ENCODE assay signal across 20 cellular contexts in genomic region chr1:10085076-10085475, GRCh38. TPM values are rescaled to one million over a fixed set of nuclear protein-coding genes. Genes with fewer than 3 reads are reported as not detected.
DNase-seq lines count a peak whose midpoint lies in the region; ATAC-seq and TF ChIP-seq lines count a peak whose summit lies in the region.
"Had no signal": no experiment of that assay in that cellular context is flagged by ENCODE, and none has a peak within 500 bp of the region (broad histone marks: within the 10 kb centered on the region; RNA-seq: fewer than 3 reads in every experiment).

No MANE protein-coding gene starts in this region.

- H3K4me1 Mint-ChIP-seq in WTC11, result peaks cover under 1% of the 10 kb centered on the region; the same call in 1 of the 2 replicates
- peaks cover 8% of the 10 kb centered on the region for H3K4me1 Mint-ChIP-seq in progenitor cell of endocrine pancreas (ENCODE audit: low read depth)
- H3K4me1 Mint-ChIP-seq in naive thymus-derived CD4-positive, alpha-beta T cell, result peaks cover 6 to 19% (median 14%) of the 10 kb centered on the region in 7 donors

- no peak overlapping the region for H3K27ac ChIP-seq in naive thymus-derived CD4-positive, alpha-beta T cell (ENCODE audit: low read depth, low read length)

- peak overlapping the region; percentile 26 for H3K27ac Mint-ChIP-seq in WTC11
- H3K27ac Mint-ChIP-seq in progenitor cell of endocrine pancreas, result peak overlapping the region; percentile 80
- peak overlapping the region in 1 of 9 donors; percentile 14 for H3K27ac Mint-ChIP-seq in naive thymus-derived CD4-positive, alpha-beta T cell
- H3K27ac Mint-ChIP-seq: CD4-positive, alpha-beta T cell; GM23338 had no signal

- no peaks in the 10 kb centered on the region for H3K4me1 ChIP-seq in naive thymus-derived CD4-positive, alpha-beta T cell (ENCODE audit: control insufficient read depth in 2 of 2, insufficient read depth in 2 of 2, low read length in 2 of 2)
- H3K4me1 ChIP-seq: BE2C had no signal

- ATAC-seq in WTC11, result no peak
- ATAC-seq in left ventricle myocardium superior, result peak; percentile 18
- no peak for ATAC-seq in naive thymus-derived CD4-positive, alpha-beta T cell
- ATAC-seq in HG02870 (IDR thresholded peaks at IDR 0.05; ENCODE audit: unreplicated experiment), result no peak
- no peak for ATAC-seq in stimulated activated naive CD8-positive, alpha-beta T cell treated with anti-CD3 and anti-CD28 coated beads, Interleukin-15, Interleukin-2, amounts not matched to agents 100 U/mL and 50 U/mL, for 24 hours
- ATAC-seq: GM12878, GM23338 had no signal

- no peaks in the 10 kb centered on the region for H3K27me3 Mint-ChIP-seq in WTC11 (ENCODE audit: low read depth)
- H3K27me3 Mint-ChIP-seq in progenitor cell of endocrine pancreas, result no peaks in the 10 kb centered on the region
- no peaks in the 10 kb centered on the region for H3K27me3 Mint-ChIP-seq in naive thymus-derived CD4-positive, alpha-beta T cell
- H3K27me3 Mint-ChIP-seq: CD4-positive, alpha-beta T cell had no signal

- CTCF ChIA-PET in WTC11 (lab: Charles Lee), result no interaction called here
- CTCF ChIA-PET in naive thymus-derived CD4-positive, alpha-beta T cell (lab: Charles Lee), result no interaction called here

- no peak overlapping the region for H3K4me3 ChIP-seq in naive thymus-derived CD4-positive, alpha-beta T cell (ENCODE audit: low read length)
- H3K4me3 ChIP-seq: GM12878, GM23338 had no signal

- peaks cover 10% of the 10 kb centered on the region for H3K36me3 Mint-ChIP-seq in WTC11
- peaks cover 15% of the 10 kb centered on the region for H3K36me3 Mint-ChIP-seq in progenitor cell of endocrine pancreas (ENCODE audit: insufficient read depth)
- peaks cover 8 to 37% (median 13%) of the 10 kb centered on the region in 5 donors for H3K36me3 Mint-ChIP-seq in naive thymus-derived CD4-positive, alpha-beta T cell

- H3K4me3 Mint-ChIP-seq in WTC11 (no peak overlapping the region), progenitor cell of endocrine pancreas (ENCODE audit: low read depth) (no peak overlapping the region)
- no peak overlapping the region for H3K4me3 Mint-ChIP-seq in naive thymus-derived CD4-positive, alpha-beta T cell
- H3K4me3 Mint-ChIP-seq: CD4-positive, alpha-beta T cell; GM23338 had no signal

- POLR2A ChIA-PET in WTC11 (lab: Charles Lee), result no interaction called here
- POLR2A ChIA-PET in naive thymus-derived CD4-positive, alpha-beta T cell (lab: Charles Lee), result no interaction called here

- DNase-seq in NCI-H2227 (lab: John Stamatoyannopoulos, UW; ENCODE audit: unreplicated experiment) (peak; percentile 5), NCI-H2227 treated with DMSO at 0.1 percent for 48 hours (lab: John Stamatoyannopoulos, UW) (no peak), WTC11 (ENCODE audit: low spot score) (no peak), left ventricle myocardium superior (no peak), progenitor cell of endocrine pancreas (ENCODE audit: low spot score, unreplicated experiment) (no peak)
- no peak for DNase-seq in naive thymus-derived CD4-positive, alpha-beta T cell
- no peak for DNase-seq in stimulated activated naive CD8-positive, alpha-beta T cell treated with anti-CD3 and anti-CD28 coated beads, Interleukin-15, Interleukin-2, amounts not matched to agents 100 U/mL and 50 U/mL, for 24 hours
- DNase-seq: 8988T; BE2C; CD4-positive, alpha-beta T cell; DND-41; GDM1; KG1; NCI-H1436 treated with DMSO at 0.1 percent for 48 hours; NCI-H2029 treated with DMSO at 0.1 percent for 48 hours; NCI-H526 treated with DMSO at 0.1 percent for 48 hours; NK-92 treated with Interleukin-12 subunit alpha and Interleukin-12 subunit beta, amount 100 ng/mL, for 24 hours had no signal

- intact Hi-C loops in left ventricle myocardium superior (cut with micrococcal nuclease), result no loop called here
- intact Hi-C loops in naive thymus-derived CD4-positive, alpha-beta T cell (cut with micrococcal nuclease), result no loop called here

- no peaks in the 10 kb centered on the region for H3K27me3 ChIP-seq in naive thymus-derived CD4-positive, alpha-beta T cell (ENCODE audit: control insufficient read depth in 2 of 2, insufficient read depth in 2 of 2, low read length in 2 of 2)
- H3K27me3 ChIP-seq: BE2C had no signal

- no peak for TF ChIP-seq CTCF in WTC11 (IDR thresholded peaks at IDR 0.05)
- TF ChIP-seq CTCF in progenitor cell of endocrine pancreas (IDR thresholded peaks at IDR 0.05; ENCODE audit: unreplicated experiment), result no peak

- H3K9me3 Mint-ChIP-seq in WTC11, result peaks cover 5% of the 10 kb centered on the region
- peaks cover 5% of the 10 kb centered on the region for H3K9me3 Mint-ChIP-seq in progenitor cell of endocrine pancreas (ENCODE audit: low read depth)
- peaks cover 0 to 4% (median 0%) of the 10 kb centered on the region in 11 donors for H3K9me3 Mint-ChIP-seq in naive thymus-derived CD4-positive, alpha-beta T cell
- H3K9me3 Mint-ChIP-seq: CD4-positive, alpha-beta T cell; GM23338 had no signal

- peaks cover 0 to 4% (median 0%) of the 10 kb centered on the region in 3 experiments for H3K36me3 ChIP-seq in naive thymus-derived CD4-positive, alpha-beta T cell (ENCODE audit: control insufficient read depth in 2 of 3, insufficient read depth in 3 of 3, low read length in 3 of 3)
- H3K36me3 ChIP-seq: BE2C had no signal

- H3K9me3 ChIP-seq in naive thymus-derived CD4-positive, alpha-beta T cell (ENCODE audit: control insufficient read depth in 2 of 3, low read length in 3 of 3), result no peaks in the 10 kb centered on the region
- H3K9me3 ChIP-seq: BE2C had no signal

TF ChIP-seq in WTC11, 78 proteins besides CTCF, POLR2A, EP300 and RAD21:
- TF ChIP-seq ETV6 (CRISPR knock-in tag; IDR thresholded peaks at IDR 0.05) (no peak), CBFB (CRISPR knock-in tag; IDR thresholded peaks at IDR 0.05; ENCODE audit: low read depth) (no peak), JUN (CRISPR knock-in tag; IDR thresholded peaks at IDR 0.05) (no peak), SP1 (CRISPR knock-in tag; conservative IDR thresholded peaks at IDR 0.05) (no peak), TEAD1 (CRISPR knock-in tag; IDR thresholded peaks at IDR 0.05) (no peak), FOXP4 (CRISPR knock-in tag; IDR thresholded peaks at IDR 0.05) (no peak), KAT7 (CRISPR knock-in tag; IDR thresholded peaks at IDR 0.05; ENCODE audit: borderline replicate concordance) (no peak), ZNF671 (CRISPR knock-in tag; IDR thresholded peaks at IDR 0.05) (no peak), NR1H2 (CRISPR knock-in tag; IDR thresholded peaks at IDR 0.05) (no peak), IRF1 (CRISPR knock-in tag; IDR thresholded peaks at IDR 0.05) (no peak), RORB (CRISPR knock-in tag; IDR thresholded peaks at IDR 0.05) (no peak), ESRRA (CRISPR knock-in tag; IDR thresholded peaks at IDR 0.05; ENCODE audit: borderline replicate concordance) (no peak), ZNF138 (CRISPR knock-in tag; conservative IDR thresholded peaks at IDR 0.05) (no peak)

RNA-seq across cellular contexts. Expression of gene UBE4B, which starts 52.3 kb away (rescaled TPM):
- 78.0 to 80.8 TPM (median 79.6 TPM) in 3 replicates for total RNA-seq in WTC11 (2021)
- total RNA-seq in left ventricle myocardium superior, result 78.4 TPM
- 77.2 and 78.1 TPM in 2 replicates for total RNA-seq in progenitor cell of endocrine pancreas
- 10 to 100 TPM; 37.9 to 48.3 (median 39.3) TPM for total RNA-seq in naive thymus-derived CD4-positive, alpha-beta T cell
- polyA plus RNA-seq in naive thymus-derived CD4-positive, alpha-beta T cell, result 10 to 100 TPM in 1 of 2 donors, 1 to 10 TPM in 1; 7.5 to 10.8 TPM
